Comparison of ENCODE assay signal across 1 cellular context in genomic region chr14:39441805-39442204, GRCh38.
TF ChIP-seq lines count a peak whose summit lies in the region.

No MANE protein-coding gene starts in this region.

TF ChIP-seq in HepG2, 621 proteins besides CTCF, POLR2A, EP300 and RAD21:
- TF ChIP-seq ZNF496 (CRISPR knock-in tag; IDR thresholded peaks at IDR 0.05; ENCODE audit: insufficient replicate concordance): no peak
- no peak for TF ChIP-seq JARID2 (CRISPR knock-in tag; IDR thresholded peaks at IDR 0.05; ENCODE audit: insufficient replicate concordance)
- no peak for TF ChIP-seq ZNF275 (CRISPR knock-in tag; IDR thresholded peaks at IDR 0.05; ENCODE audit: borderline replicate concordance)
- no peak for TF ChIP-seq BRF2 (CRISPR knock-in tag; IDR thresholded peaks at IDR 0.05)
- no peak for TF ChIP-seq RAD51 (IDR thresholded peaks at IDR 0.05; ENCODE audit: borderline replicate concordance)
- no peak for TF ChIP-seq NFYB (CRISPR knock-in tag; IDR thresholded peaks at IDR 0.05)
- TF ChIP-seq ZNF572 (CRISPR knock-in tag; IDR thresholded peaks at IDR 0.05): no peak
- TF ChIP-seq ZNF615 (CRISPR knock-in tag; IDR thresholded peaks at IDR 0.05; ENCODE audit: borderline replicate concordance): no peak
- TF ChIP-seq, protein P1, sequence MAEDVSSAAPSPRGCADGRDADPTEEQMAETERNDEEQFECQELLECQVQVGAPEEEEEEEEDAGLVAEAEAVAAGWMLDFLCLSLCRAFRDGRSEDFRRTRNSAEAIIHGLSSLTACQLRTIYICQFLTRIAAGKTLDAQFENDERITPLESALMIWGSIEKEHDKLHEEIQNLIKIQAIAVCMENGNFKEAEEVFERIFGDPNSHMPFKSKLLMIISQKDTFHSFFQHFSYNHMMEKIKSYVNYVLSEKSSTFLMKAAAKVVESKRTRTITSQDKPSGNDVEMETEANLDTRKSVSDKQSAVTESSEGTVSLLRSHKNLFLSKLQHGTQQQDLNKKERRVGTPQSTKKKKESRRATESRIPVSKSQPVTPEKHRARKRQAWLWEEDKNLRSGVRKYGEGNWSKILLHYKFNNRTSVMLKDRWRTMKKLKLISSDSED (CRISPR knock-in tag; IDR thresholded peaks at IDR 0.05): no peak
- TF ChIP-seq NKX3-1 (CRISPR knock-in tag; IDR thresholded peaks at IDR 0.05): no peak
- TF ChIP-seq ZNF567 (CRISPR knock-in tag; IDR thresholded peaks at IDR 0.05; ENCODE audit: borderline replicate concordance): no peak
- TF ChIP-seq MTERF4 (CRISPR knock-in tag; IDR thresholded peaks at IDR 0.05): no peak
- no peak for TF ChIP-seq ONECUT2 (CRISPR knock-in tag; IDR thresholded peaks at IDR 0.05)
- TF ChIP-seq KAT2B (IDR thresholded peaks at IDR 0.05; ENCODE audit: borderline replicate concordance, low read depth, low read length): no peak
